ENCODE assay signal across 1 cellular context in the genomic region with DNA sequence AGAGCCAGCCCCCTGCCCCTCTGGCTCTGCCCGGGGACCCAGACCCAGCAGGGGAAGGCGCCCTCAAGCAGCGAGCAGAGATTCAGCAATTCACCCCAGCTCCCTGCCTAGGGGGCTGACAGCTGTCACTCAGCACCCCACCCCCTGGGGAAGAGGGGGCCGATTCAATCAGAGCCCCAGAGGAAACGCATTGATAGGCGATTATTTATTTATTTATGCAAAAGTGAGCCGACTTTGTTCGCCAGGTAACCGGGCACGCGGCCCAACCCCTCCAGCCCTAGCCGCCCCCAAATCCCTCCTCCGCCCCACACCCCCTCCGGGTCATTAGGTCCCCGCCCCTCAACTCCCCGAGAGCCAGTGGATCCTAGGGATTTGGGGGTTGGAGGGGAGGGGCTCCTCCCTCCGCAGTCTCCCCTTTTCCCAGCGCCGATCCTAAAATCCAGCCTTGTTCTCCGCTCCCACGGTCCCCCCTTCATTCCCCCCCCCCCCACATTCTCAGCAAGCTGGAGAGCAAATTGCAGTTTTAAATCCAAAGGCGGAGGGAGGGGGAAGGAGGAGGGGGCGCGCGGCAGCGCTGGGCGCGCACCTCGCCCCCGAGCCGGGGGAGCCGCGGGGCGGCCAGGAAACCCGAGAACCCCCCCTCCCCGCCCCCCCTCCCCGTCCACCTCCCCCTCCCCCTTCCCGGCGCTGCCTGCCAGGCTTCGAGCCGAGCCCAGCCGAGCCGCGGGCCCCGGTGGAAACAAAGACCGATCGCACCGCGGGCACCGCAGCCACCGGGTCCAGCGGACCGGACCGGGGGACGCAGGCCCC.
A peak's percentile ranks its signal among the peaks of the same experiment; 100 is the strongest.
TF ChIP-seq lines count a peak whose summit lies in the region.

No MANE protein-coding gene starts in this region.

TF ChIP-seq in HepG2, 621 proteins besides CTCF, POLR2A, EP300 and RAD21 (continued from another document):
- TF ChIP-seq, protein P1, sequence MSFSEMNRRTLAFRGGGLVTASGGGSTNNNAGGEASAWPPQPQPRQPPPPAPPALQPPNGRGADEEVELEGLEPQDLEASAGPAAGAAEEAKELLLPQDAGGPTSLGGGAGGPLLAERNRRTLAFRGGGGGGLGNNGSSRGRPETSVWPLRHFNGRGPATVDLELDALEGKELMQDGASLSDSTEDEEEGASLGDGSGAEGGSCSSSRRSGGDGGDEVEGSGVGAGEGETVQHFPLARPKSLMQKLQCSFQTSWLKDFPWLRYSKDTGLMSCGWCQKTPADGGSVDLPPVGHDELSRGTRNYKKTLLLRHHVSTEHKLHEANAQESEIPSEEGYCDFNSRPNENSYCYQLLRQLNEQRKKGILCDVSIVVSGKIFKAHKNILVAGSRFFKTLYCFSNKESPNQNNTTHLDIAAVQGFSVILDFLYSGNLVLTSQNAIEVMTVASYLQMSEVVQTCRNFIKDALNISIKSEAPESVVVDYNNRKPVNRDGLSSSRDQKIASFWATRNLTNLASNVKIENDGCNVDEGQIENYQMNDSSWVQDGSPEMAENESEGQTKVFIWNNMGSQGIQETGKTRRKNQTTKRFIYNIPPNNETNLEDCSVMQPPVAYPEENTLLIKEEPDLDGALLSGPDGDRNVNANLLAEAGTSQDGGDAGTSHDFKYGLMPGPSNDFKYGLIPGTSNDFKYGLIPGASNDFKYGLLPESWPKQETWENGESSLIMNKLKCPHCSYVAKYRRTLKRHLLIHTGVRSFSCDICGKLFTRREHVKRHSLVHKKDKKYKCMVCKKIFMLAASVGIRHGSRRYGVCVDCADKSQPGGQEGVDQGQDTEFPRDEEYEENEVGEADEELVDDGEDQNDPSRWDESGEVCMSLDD (CRISPR knock-in tag; IDR thresholded peaks at IDR 0.05; ENCODE audit: borderline replicate concordance): no peak
- TF ChIP-seq, protein P2, sequence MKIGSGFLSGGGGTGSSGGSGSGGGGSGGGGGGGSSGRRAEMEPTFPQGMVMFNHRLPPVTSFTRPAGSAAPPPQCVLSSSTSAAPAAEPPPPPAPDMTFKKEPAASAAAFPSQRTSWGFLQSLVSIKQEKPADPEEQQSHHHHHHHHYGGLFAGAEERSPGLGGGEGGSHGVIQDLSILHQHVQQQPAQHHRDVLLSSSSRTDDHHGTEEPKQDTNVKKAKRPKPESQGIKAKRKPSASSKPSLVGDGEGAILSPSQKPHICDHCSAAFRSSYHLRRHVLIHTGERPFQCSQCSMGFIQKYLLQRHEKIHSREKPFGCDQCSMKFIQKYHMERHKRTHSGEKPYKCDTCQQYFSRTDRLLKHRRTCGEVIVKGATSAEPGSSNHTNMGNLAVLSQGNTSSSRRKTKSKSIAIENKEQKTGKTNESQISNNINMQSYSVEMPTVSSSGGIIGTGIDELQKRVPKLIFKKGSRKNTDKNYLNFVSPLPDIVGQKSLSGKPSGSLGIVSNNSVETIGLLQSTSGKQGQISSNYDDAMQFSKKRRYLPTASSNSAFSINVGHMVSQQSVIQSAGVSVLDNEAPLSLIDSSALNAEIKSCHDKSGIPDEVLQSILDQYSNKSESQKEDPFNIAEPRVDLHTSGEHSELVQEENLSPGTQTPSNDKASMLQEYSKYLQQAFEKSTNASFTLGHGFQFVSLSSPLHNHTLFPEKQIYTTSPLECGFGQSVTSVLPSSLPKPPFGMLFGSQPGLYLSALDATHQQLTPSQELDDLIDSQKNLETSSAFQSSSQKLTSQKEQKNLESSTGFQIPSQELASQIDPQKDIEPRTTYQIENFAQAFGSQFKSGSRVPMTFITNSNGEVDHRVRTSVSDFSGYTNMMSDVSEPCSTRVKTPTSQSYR (CRISPR knock-in tag; IDR thresholded peaks at IDR 0.05; ENCODE audit: borderline replicate concordance): peak; percentile 25; the same call in 1 of the 2 replicates
- no peak for TF ChIP-seq ZNF329 (CRISPR knock-in tag; IDR thresholded peaks at IDR 0.05; ENCODE audit: low read depth)
- no peak for TF ChIP-seq ZNF644 (CRISPR knock-in tag; IDR thresholded peaks at IDR 0.05; ENCODE audit: low read depth)
- TF ChIP-seq ZNF354B (CRISPR knock-in tag; IDR thresholded peaks at IDR 0.05): no peak
- TF ChIP-seq TEAD3 (CRISPR knock-in tag; optimal IDR thresholded peaks at IDR 0.05; ENCODE audit: borderline replicate concordance): no peak
- no peak for TF ChIP-seq E2F5 (CRISPR knock-in tag; conservative IDR thresholded peaks at IDR 0.05)
- TF ChIP-seq ATRX (CRISPR knock-in tag; IDR thresholded peaks at IDR 0.05; ENCODE audit: borderline replicate concordance): no peak
- peak; percentile 8; the same call in 1 of the 2 replicates for TF ChIP-seq ZFY (CRISPR knock-in tag; IDR thresholded peaks at IDR 0.05)
- no peak for TF ChIP-seq HBP1 (CRISPR knock-in tag; IDR thresholded peaks at IDR 0.05; ENCODE audit: low read depth)
- peak; percentile 19; the same call in 1 of the 2 replicates for TF ChIP-seq MAZ (IDR thresholded peaks at IDR 0.05; ENCODE audit: borderline replicate concordance, low read depth, low read length)
- no peak; the same call in 1 of the 2 replicates for TF ChIP-seq MAZ (CRISPR knock-in tag; IDR thresholded peaks at IDR 0.05; ENCODE audit: low read depth)
- no peak for TF ChIP-seq ZNF543 (CRISPR knock-in tag; IDR thresholded peaks at IDR 0.05)
- TF ChIP-seq HMGA1 (CRISPR knock-in tag; conservative IDR thresholded peaks at IDR 0.05): no peak
- TF ChIP-seq ZNF431 (CRISPR knock-in tag; IDR thresholded peaks at IDR 0.05; ENCODE audit: borderline replicate concordance, low read depth): no peak
- TF ChIP-seq, protein P3, sequence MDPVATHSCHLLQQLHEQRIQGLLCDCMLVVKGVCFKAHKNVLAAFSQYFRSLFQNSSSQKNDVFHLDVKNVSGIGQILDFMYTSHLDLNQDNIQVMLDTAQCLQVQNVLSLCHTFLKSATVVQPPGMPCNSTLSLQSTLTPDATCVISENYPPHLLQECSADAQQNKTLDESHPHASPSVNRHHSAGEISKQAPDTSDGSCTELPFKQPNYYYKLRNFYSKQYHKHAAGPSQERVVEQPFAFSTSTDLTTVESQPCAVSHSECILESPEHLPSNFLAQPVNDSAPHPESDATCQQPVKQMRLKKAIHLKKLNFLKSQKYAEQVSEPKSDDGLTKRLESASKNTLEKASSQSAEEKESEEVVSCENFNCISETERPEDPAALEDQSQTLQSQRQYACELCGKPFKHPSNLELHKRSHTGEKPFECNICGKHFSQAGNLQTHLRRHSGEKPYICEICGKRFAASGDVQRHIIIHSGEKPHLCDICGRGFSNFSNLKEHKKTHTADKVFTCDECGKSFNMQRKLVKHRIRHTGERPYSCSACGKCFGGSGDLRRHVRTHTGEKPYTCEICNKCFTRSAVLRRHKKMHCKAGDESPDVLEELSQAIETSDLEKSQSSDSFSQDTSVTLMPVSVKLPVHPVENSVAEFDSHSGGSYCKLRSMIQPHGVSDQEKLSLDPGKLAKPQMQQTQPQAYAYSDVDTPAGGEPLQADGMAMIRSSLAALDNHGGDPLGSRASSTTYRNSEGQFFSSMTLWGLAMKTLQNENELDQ (CRISPR knock-in tag; IDR thresholded peaks at IDR 0.05; ENCODE audit: borderline replicate concordance): no peak
- TF ChIP-seq ZNF710 (CRISPR knock-in tag; IDR thresholded peaks at IDR 0.05; ENCODE audit: borderline replicate concordance): no peak
- TF ChIP-seq MED13 (CRISPR knock-in tag; IDR thresholded peaks at IDR 0.05): no peak
- peak; percentile 13; the same call in 1 of the 2 replicates for TF ChIP-seq STAG1 (CRISPR knock-in tag; IDR thresholded peaks at IDR 0.05)
- TF ChIP-seq SATB2 (CRISPR knock-in tag; IDR thresholded peaks at IDR 0.05): no peak
- TF ChIP-seq ZNF572 (CRISPR knock-in tag; IDR thresholded peaks at IDR 0.05): no peak
- TF ChIP-seq ZFP37 (CRISPR knock-in tag; IDR thresholded peaks at IDR 0.05; ENCODE audit: borderline replicate concordance): no peak
- TF ChIP-seq, protein P4, sequence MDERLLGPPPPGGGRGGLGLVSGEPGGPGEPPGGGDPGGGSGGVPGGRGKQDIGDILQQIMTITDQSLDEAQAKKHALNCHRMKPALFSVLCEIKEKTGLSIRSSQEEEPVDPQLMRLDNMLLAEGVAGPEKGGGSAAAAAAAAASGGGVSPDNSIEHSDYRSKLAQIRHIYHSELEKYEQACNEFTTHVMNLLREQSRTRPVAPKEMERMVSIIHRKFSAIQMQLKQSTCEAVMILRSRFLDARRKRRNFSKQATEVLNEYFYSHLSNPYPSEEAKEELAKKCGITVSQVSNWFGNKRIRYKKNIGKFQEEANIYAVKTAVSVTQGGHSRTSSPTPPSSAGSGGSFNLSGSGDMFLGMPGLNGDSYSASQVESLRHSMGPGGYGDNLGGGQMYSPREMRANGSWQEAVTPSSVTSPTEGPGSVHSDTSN (CRISPR knock-in tag; IDR thresholded peaks at IDR 0.05): peak; percentile 52; the same call in 1 of the 2 replicates
- no peak for TF ChIP-seq ZFP1 (CRISPR knock-in tag; IDR thresholded peaks at IDR 0.05)
- TF ChIP-seq ATF7-NPFF (CRISPR knock-in tag; IDR thresholded peaks at IDR 0.05; ENCODE audit: low read depth): 0 out of 2 replicates have a peak, but pooled peaks have one; percentile 6
- peak; percentile 12; the same call in 1 of the 2 replicates for TF ChIP-seq HDAC1 (CRISPR knock-in tag; IDR thresholded peaks at IDR 0.05)
- TF ChIP-seq RNF2 (conservative IDR thresholded peaks at IDR 0.05; ENCODE audit: low read depth): no peak
